Comparison of ENCODE assay signal across 1 cellular context in genomic region chr6:26383624-26384417, GRCh38.
A peak's percentile ranks its signal among the peaks of the same experiment; 100 is the strongest.
TF ChIP-seq lines count a peak whose summit lies in the region.

No MANE protein-coding gene starts in this region.

TF ChIP-seq in HEK293, 187 proteins besides CTCF, POLR2A, EP300 and RAD21 (continued from another document):
- no peak for TF ChIP-seq ZNF639 (tag by site-specific recombination; IDR thresholded peaks at IDR 0.05)
- TF ChIP-seq OVOL3 (tag by site-specific recombination; IDR thresholded peaks at IDR 0.05), result no peak
- TF ChIP-seq TRIM28 (IDR thresholded peaks at IDR 0.05; ENCODE audit: borderline replicate concordance, low read length), result peak; percentile 63
- TF ChIP-seq ZNF10 (tag by site-specific recombination; IDR thresholded peaks at IDR 0.05), result no peak
- TF ChIP-seq ZNF513 (tag by site-specific recombination; IDR thresholded peaks at IDR 0.05), result peak; percentile 48; the same call in 1 of the 2 replicates
- 0 out of 2 replicates have a peak, but pooled peaks have one; percentile 44 for TF ChIP-seq GFI1B (tag by site-specific recombination; IDR thresholded peaks at IDR 0.05)
- no peak for TF ChIP-seq ZNF148 (tag by site-specific recombination; IDR thresholded peaks at IDR 0.05; ENCODE audit: borderline replicate concordance)
